In the genomic region with DNA sequence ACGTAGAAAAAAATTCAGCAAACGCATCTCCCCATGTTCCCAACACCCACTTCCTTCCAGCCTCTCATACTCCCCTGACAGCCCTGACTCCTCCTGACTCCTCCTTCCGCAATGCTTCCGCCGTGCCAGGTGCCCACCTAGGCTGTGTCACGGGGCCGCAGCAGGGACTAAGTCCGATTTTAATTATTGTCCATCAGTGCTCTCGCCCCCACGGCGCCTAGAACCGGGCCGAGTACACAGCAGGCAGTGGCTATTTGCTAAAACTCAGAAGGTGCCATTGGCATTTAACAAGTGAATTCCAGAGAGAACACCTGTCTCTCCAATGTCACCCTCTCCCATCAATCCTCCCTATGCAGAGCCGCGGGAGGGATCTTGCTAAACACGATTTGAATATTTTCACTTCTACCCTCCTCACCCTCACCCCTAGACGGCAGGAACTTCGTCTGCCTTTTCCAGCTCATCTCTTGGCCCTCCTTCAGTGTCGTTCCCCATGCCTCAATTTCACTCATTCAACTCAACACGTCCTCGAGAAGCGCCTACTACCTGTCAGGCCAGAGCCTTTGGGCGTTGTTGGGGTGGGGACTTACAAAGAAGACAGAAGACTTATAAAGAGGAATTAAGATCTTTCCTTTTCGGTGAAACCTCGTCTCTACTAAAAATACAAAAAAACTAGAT, we compare ENCODE assay signal across 8 cellular contexts. TPM values are rescaled to one million over a fixed set of nuclear protein-coding genes. Genes with fewer than 3 reads are reported as not detected.
DNase-seq lines count a peak whose midpoint lies in the region; ATAC-seq and FAIRE-seq lines count a peak whose summit lies in the region.

No MANE protein-coding gene starts in this region.

- peak; percentile 67 for DNase-seq in activated CD4-positive, alpha-beta T cell treated with anti-CD3 and anti-CD28 coated beads for 36 hours
- no peak for DNase-seq in activated CD4-positive, alpha-beta T cell treated with anti-CD3 and anti-CD28 coated beads for 1 hour
- DNase-seq in NCI-H2171 (lab: John Stamatoyannopoulos, UW), result peak; percentile 77
- DNase-seq in activated naive CD8-positive, alpha-beta T cell treated with anti-CD3 and anti-CD28 coated beads for 36 hours, result peak; percentile 43
- DNase-seq in small intestine, result peak; percentile 49
- no peak for DNase-seq in AG08395 (ENCODE audit: low spot score)

- FAIRE-seq in small intestine (lab: Jason Lieb, UNC), result no peak

- H3K27ac Mint-ChIP-seq in activated CD4-positive, alpha-beta T cell treated with anti-CD3 and anti-CD28 coated beads for 36 hours, result no peak overlapping the region
- H3K27ac Mint-ChIP-seq in activated naive CD8-positive, alpha-beta T cell treated with anti-CD3 and anti-CD28 coated beads for 36 hours, result no peak overlapping the region

- peaks cover 14% of the 10 kb centered on the region for H3K4me1 Mint-ChIP-seq in activated CD4-positive, alpha-beta T cell treated with anti-CD3 and anti-CD28 coated beads for 36 hours
- peaks cover 14% of the 10 kb centered on the region for H3K4me1 Mint-ChIP-seq in activated naive CD8-positive, alpha-beta T cell treated with anti-CD3 and anti-CD28 coated beads for 36 hours

- H3K9ac ChIP-seq in iPS-15b (ENCODE audit: low read depth, low read length), result peak overlapping the region; percentile 61

- H3K9me3 ChIP-seq in iPS-15b (ENCODE audit: control insufficient read depth, insufficient read depth, low read length) (no peaks in the 10 kb centered on the region), small intestine (ENCODE audit: control insufficient read depth, low read depth) (no peaks in the 10 kb centered on the region)

- ATAC-seq in activated CD4-positive, alpha-beta T cell treated with anti-CD3 and anti-CD28 coated beads for 36 hours, result peak; percentile 21
- ATAC-seq in HG02840 (IDR thresholded peaks at IDR 0.05; ENCODE audit: low FRiP score, unreplicated experiment), result peak; percentile 10

- H3K9me3 Mint-ChIP-seq in activated CD4-positive, alpha-beta T cell treated with anti-CD3 and anti-CD28 coated beads for 36 hours (ENCODE audit: low read depth), result no peaks in the 10 kb centered on the region
- no peaks in the 10 kb centered on the region for H3K9me3 Mint-ChIP-seq in activated naive CD8-positive, alpha-beta T cell treated with anti-CD3 and anti-CD28 coated beads for 36 hours

- H3K36me3 Mint-ChIP-seq in activated CD4-positive, alpha-beta T cell treated with anti-CD3 and anti-CD28 coated beads for 36 hours (ENCODE audit: low read depth), result no peaks in the 10 kb centered on the region
- H3K36me3 Mint-ChIP-seq in activated naive CD8-positive, alpha-beta T cell treated with anti-CD3 and anti-CD28 coated beads for 36 hours, result no peaks in the 10 kb centered on the region

- H3K36me3 ChIP-seq in iPS-15b (ENCODE audit: control insufficient read depth, insufficient read depth, low read length) (no peaks in the 10 kb centered on the region), small intestine (ENCODE audit: control insufficient read depth in 2 of 2, insufficient read depth in 2 of 2, low read length in 2 of 2) (no peaks in the 10 kb centered on the region)

- no peak overlapping the region for H3K4me3 Mint-ChIP-seq in activated CD4-positive, alpha-beta T cell treated with anti-CD3 and anti-CD28 coated beads for 36 hours
- no peak overlapping the region for H3K4me3 Mint-ChIP-seq in activated naive CD8-positive, alpha-beta T cell treated with anti-CD3 and anti-CD28 coated beads for 36 hours

- 1 to 2% (median 1%) methylated on average over 25 of the region's 25 CpGs for WGBS in small intestine, 3 donors

- H3K4me3 ChIP-seq in iPS-15b (ENCODE audit: low read depth, low read length) (peak overlapping the region; percentile 87), small intestine (ENCODE audit: low read depth in 1 of 2, low read length in 2 of 2) (peak overlapping the region; percentile 42 to 71)

- no peaks in the 10 kb centered on the region for H3K4me1 ChIP-seq in iPS-15b (ENCODE audit: control insufficient read depth, insufficient read depth, low read length)
- H3K4me1 ChIP-seq in small intestine (ENCODE audit: control insufficient read depth in 2 of 2, insufficient read depth in 1 of 2, low read depth in 1 of 2, low read length in 1 of 2), result no peaks in the 10 kb centered on the region

- CTCF ChIA-PET in activated CD4-positive, alpha-beta T cell treated with anti-CD3 and anti-CD28 coated beads for 36 hours (lab: Charles Lee), result interaction anchor here (0.8 to 2.6 kb wide), 9 partner anchors 10 to 66 kb away, joined by 3 to 15 read pairs (median 3); no protein-coding TSS in a partner anchor

- no peaks in the 10 kb centered on the region for H3K27me3 Mint-ChIP-seq in activated CD4-positive, alpha-beta T cell treated with anti-CD3 and anti-CD28 coated beads for 36 hours
- H3K27me3 Mint-ChIP-seq in activated naive CD8-positive, alpha-beta T cell treated with anti-CD3 and anti-CD28 coated beads for 36 hours, result peaks cover 6% of the 10 kb centered on the region

- H3K27ac ChIP-seq in small intestine (ENCODE audit: low read depth in 1 of 2, low read length in 1 of 2), result peak overlapping the region; percentile 99 to 100

- H3K27me3 ChIP-seq in iPS-15b (ENCODE audit: control insufficient read depth, insufficient read depth, low read length) (peaks cover 2% of the 10 kb centered on the region), small intestine (ENCODE audit: control insufficient read depth in 2 of 2, insufficient read depth in 2 of 2, low read length in 2 of 2) (no peaks in the 10 kb centered on the region)

- intact Hi-C loops in activated CD4-positive, alpha-beta T cell treated with anti-CD3 and anti-CD28 coated beads for 36 hours (cut with DNase I, micrococcal nuclease), result loop anchor here in 1 of 2 experiments (2.0 to 5.0 kb wide), 4 partner anchors 176 to 1452 kb away; a partner anchor contains a TSS

- POLR2A ChIA-PET in activated CD4-positive, alpha-beta T cell treated with anti-CD3 and anti-CD28 coated beads for 36 hours (lab: Charles Lee), result interaction anchor here (0.6 to 1.5 kb wide), 4 partner anchors 11 to 487 kb away, joined by 5 to 11 read pairs (median 8); a partner anchor contains a TSS

RNA-seq across cellular contexts. Expression of a gene that starts 11.5 kb away (rescaled TPM):
- total RNA-seq in activated CD4-positive, alpha-beta T cell treated with anti-CD3 and anti-CD28 coated beads for 36 hours, result 10 to 100 TPM; 17.9 to 18.7 TPM
- 10 to 100 TPM; 19.5 to 20.4 TPM for total RNA-seq in activated naive CD8-positive, alpha-beta T cell treated with anti-CD3 and anti-CD28 coated beads for 36 hours
- 10 to 100 TPM in 2 of 3 donors, 1 to 10 TPM in 1; 9.5 to 25.0 (median 11.3) TPM for polyA plus RNA-seq in small intestine

RNA-seq across cellular contexts. Expression of a gene that starts 52.8 kb away (rescaled TPM):
- not detected for total RNA-seq in activated CD4-positive, alpha-beta T cell treated with anti-CD3 and anti-CD28 coated beads for 36 hours
- total RNA-seq in activated naive CD8-positive, alpha-beta T cell treated with anti-CD3 and anti-CD28 coated beads for 36 hours, result not detected
- 10 to 100 TPM in 2 of 3 donors, 1 to 10 TPM in 1; 5.4 to 36.0 (median 30.5) TPM for polyA plus RNA-seq in small intestine

Comparison
In these comparisons a context has a peak if more than half of its experiments do, and no peak if none do; other contexts are left out.
1. DNase-seq: peak in activated CD4-positive, alpha-beta T cell treated with anti-CD3 and anti-CD28 coated beads for 36 hours (single experiment), NCI-H2171 (single experiment), activated naive CD8-positive, alpha-beta T cell treated with anti-CD3 and anti-CD28 coated beads for 36 hours (single experiment) and small intestine (single experiment); none in activated CD4-positive, alpha-beta T cell treated with anti-CD3 and anti-CD28 coated beads for 1 hour (single experiment) and AG08395 (single experiment).